In genomic region chr1:156281281-156282142, GRCh38 we compare ENCODE assay signal across 8 cellular contexts. TPM values are rescaled to one million over a fixed set of nuclear protein-coding genes. Genes with fewer than 3 reads are reported as not detected.
DNase-seq lines count a peak whose midpoint lies in the region; ATAC-seq and TF ChIP-seq lines count a peak whose summit lies in the region.

No MANE protein-coding gene starts in this region.

- H3K27me3 Mint-ChIP-seq in activated B cell treated with CpG ODN at 0.5 μM for 24 hours, result no peaks in the 10 kb centered on the region
- H3K27me3 Mint-ChIP-seq in naive thymus-derived CD8-positive, alpha-beta T cell, result no peaks in the 10 kb centered on the region

- H3K9me3 ChIP-seq in AG04450 (ENCODE audit: control insufficient read depth, insufficient read depth, low read length), result no peaks in the 10 kb centered on the region
- no peaks in the 10 kb centered on the region for H3K9me3 ChIP-seq in KOPT-K1 (ENCODE audit: insufficient read depth, low read length, poor library complexity, severe bottlenecking)
- H3K9me3 ChIP-seq in tibial artery, result no peaks in the 10 kb centered on the region

- peak overlapping the region; percentile 95 for H3K4me3 ChIP-seq in AG04450 (ENCODE audit: low read depth, low read length)
- H3K4me3 ChIP-seq in epithelial cell of esophagus (ENCODE audit: low read length), result peak overlapping the region; percentile 85
- peak overlapping the region; percentile 77 to 94 for H3K4me3 ChIP-seq in tibial artery

- POLR2A ChIA-PET in AG04450 (lab: Yijun Ruan, JAX) (interaction anchor here (0.9 to 2.5 kb wide), 2 partner anchors 10 to 13 kb away, joined by 3 to 14 read pairs; partner anchors contain the start of gene GLMP), activated B cell treated with CpG ODN at 0.5 μM for 24 hours (lab: Charles Lee) (interaction anchor here (0.6 to 2.9 kb wide), 11 partner anchors 14 to 460 kb away, joined by 3 to 16 read pairs (median 6); partner anchors contain the start of genes CCT3, GLMP, PMF1 and TSACC)
- POLR2A ChIA-PET in naive thymus-derived CD8-positive, alpha-beta T cell (lab: Charles Lee), result interaction anchor here (0.8 to 3.2 kb wide), 7 partner anchors 10 to 1008 kb away, joined by 3 to 21 read pairs (median 4); partner anchors contain the start of genes CCT3, CLK2, GLMP and MEF2D

- DNase-seq in AG04450 (ENCODE audit: low read depth, low spot score), result no peak
- no peak for DNase-seq in activated B cell treated with CpG ODN at 0.5 μM for 24 hours
- peak; percentile 56 for DNase-seq in epithelial cell of esophagus (ENCODE audit: low read depth)
- DNase-seq in naive thymus-derived CD8-positive, alpha-beta T cell, result peak in 7 of 10 donors; percentile 11 to 53 (median 13)
- DNase-seq in tibial artery, result no peak
- no peak for DNase-seq in NK-92 (lab: John Stamatoyannopoulos, UW; ENCODE audit: unreplicated experiment)

- peaks cover 40% of the 10 kb centered on the region for H3K4me1 Mint-ChIP-seq in activated B cell treated with CpG ODN at 0.5 μM for 24 hours
- peaks cover 28 to 56% (median 48%) of the 10 kb centered on the region in 4 donors for H3K4me1 Mint-ChIP-seq in naive thymus-derived CD8-positive, alpha-beta T cell

- peaks cover 0 to 52% (median 24%) of the 10 kb centered on the region in 4 donors for H3K4me1 ChIP-seq in tibial artery

- peak overlapping the region; percentile 68 for H3K27ac ChIP-seq in AG04450 (ENCODE audit: low read depth, low read length)
- peak overlapping the region; percentile 81 for H3K27ac ChIP-seq in KOPT-K1 (ENCODE audit: low read depth, low read length, poor library complexity, severe bottlenecking)
- peak overlapping the region; percentile 84 to 90 for H3K27ac ChIP-seq in tibial artery

- peaks cover 41% of the 10 kb centered on the region for H3K36me3 ChIP-seq in KOPT-K1 (ENCODE audit: insufficient read depth, low read length)
- H3K36me3 ChIP-seq in tibial artery, result peaks cover 25 to 46% (median 25%) of the 10 kb centered on the region in 3 donors

- peak overlapping the region; percentile 88 for H3K27ac Mint-ChIP-seq in activated B cell treated with CpG ODN at 0.5 μM for 24 hours
- peak overlapping the region; percentile 82 to 98 (median 94) for H3K27ac Mint-ChIP-seq in naive thymus-derived CD8-positive, alpha-beta T cell

- H3K27me3 ChIP-seq in AG04450 (ENCODE audit: control insufficient read depth, insufficient read depth, low read length) (no peaks in the 10 kb centered on the region), tibial artery (no peaks in the 10 kb centered on the region)

- intact Hi-C loops in activated B cell treated with CpG ODN at 0.5 μM for 24 hours (cut with micrococcal nuclease), result loop anchor here (1.0 to 5.0 kb wide), 8 partner anchors 10 to 425 kb away; partner anchors contain the start of genes CCT3, GLMP, GON4L and LAMTOR2
- intact Hi-C loops in tibial artery (cut with DNase I; ENCODE audit: low total_unique reads), result no loop called here

- CTCF ChIA-PET in AG04450 (lab: Charles Lee) (interaction anchor here (1.5 to 1.6 kb wide), 2 partner anchors 57 to 164 kb away, joined by 7 to 8 read pairs; no protein-coding TSS in a partner anchor), activated B cell treated with CpG ODN at 0.5 μM for 24 hours (lab: Charles Lee) (no interaction called here)

- H3K4me3 Mint-ChIP-seq in activated B cell treated with CpG ODN at 0.5 μM for 24 hours, result peak overlapping the region; percentile 93
- H3K4me3 Mint-ChIP-seq in naive thymus-derived CD8-positive, alpha-beta T cell, result peak overlapping the region; percentile 93 to 100 (median 97)

- ATAC-seq in GM18517 (IDR thresholded peaks at IDR 0.05; ENCODE audit: unreplicated experiment) (peak; percentile 43), activated B cell treated with CpG ODN at 0.5 μM for 24 hours (ENCODE audit: low read depth) (peak; percentile 31)
- peak in 1 of 2 donors; percentile 21 for ATAC-seq in naive thymus-derived CD8-positive, alpha-beta T cell

- TF ChIP-seq CTCF in AG04450 (IDR thresholded peaks at IDR 0.05; ENCODE audit: low read depth, low read length) (no peak), activated B cell treated with CpG ODN at 0.5 μM for 24 hours (IDR thresholded peaks at IDR 0.05) (no peak), epithelial cell of esophagus (IDR thresholded peaks at IDR 0.05; ENCODE audit: insufficient read depth, low read depth, low read length, missing control alignments) (no peak), tibial artery (IDR thresholded peaks at IDR 0.05) (no peak)

- peaks cover 43% of the 10 kb centered on the region for H3K36me3 Mint-ChIP-seq in activated B cell treated with CpG ODN at 0.5 μM for 24 hours (ENCODE audit: low read depth)
- H3K36me3 Mint-ChIP-seq in naive thymus-derived CD8-positive, alpha-beta T cell, result peaks cover 0 to 26% (median 3%) of the 10 kb centered on the region in 3 donors

- H3K9me3 Mint-ChIP-seq in activated B cell treated with CpG ODN at 0.5 μM for 24 hours, result no peaks in the 10 kb centered on the region
- no peaks in the 10 kb centered on the region for H3K9me3 Mint-ChIP-seq in naive thymus-derived CD8-positive, alpha-beta T cell

RNA-seq across cellular contexts. Expression of gene SMG5, which starts 1.1 kb away (rescaled TPM):
- polyA plus RNA-seq in AG04450 (2011; rRNA removed), result 20.8 and 27.8 TPM in 2 replicates
- polyA minus RNA-seq in AG04450 (2011; rRNA and poly(A)+ RNA removed), result 20.0 and 28.6 TPM in 2 replicates
- 62.6 and 77.1 TPM in 2 replicates for total RNA-seq in activated B cell treated with CpG ODN at 0.5 μM for 24 hours
- total RNA-seq in naive thymus-derived CD8-positive, alpha-beta T cell, result 10 to 100 TPM; 66.7 to 68.9 TPM
- 10 to 100 TPM in 2 of 3 donors, 1 to 10 TPM in 1; 9.5 to 28.4 (median 11.1) TPM for polyA plus RNA-seq in naive thymus-derived CD8-positive, alpha-beta T cell

RNA-seq across cellular contexts. Expression of gene TMEM79, which starts 2.6 kb away (rescaled TPM):
- 1.6 and 1.8 TPM in 2 replicates for polyA plus RNA-seq in AG04450 (2011; rRNA removed)
- polyA minus RNA-seq in AG04450 (2011; rRNA and poly(A)+ RNA removed), result 1.0 and 1.5 TPM in 2 replicates
- 5.1 and 5.4 TPM in 2 replicates for total RNA-seq in activated B cell treated with CpG ODN at 0.5 μM for 24 hours
- total RNA-seq in naive thymus-derived CD8-positive, alpha-beta T cell, result 10 to 100 TPM; 15.0 to 15.6 TPM
- 1 to 10 TPM; 2.5 to 9.6 (median 4.8) TPM for polyA plus RNA-seq in naive thymus-derived CD8-positive, alpha-beta T cell

RNA-seq across cellular contexts. Expression of gene GLMP, which starts 14.0 kb away (rescaled TPM):
- 25.5 and 36.4 TPM in 2 replicates for polyA plus RNA-seq in AG04450 (2011; rRNA removed)
- polyA minus RNA-seq in AG04450 (2011; rRNA and poly(A)+ RNA removed), result 19.2 and 25.4 TPM in 2 replicates
- total RNA-seq in activated B cell treated with CpG ODN at 0.5 μM for 24 hours, result 15.9 and 16.8 TPM in 2 replicates
- total RNA-seq in naive thymus-derived CD8-positive, alpha-beta T cell, result 10 to 100 TPM; 22.1 to 23.3 TPM
- polyA plus RNA-seq in naive thymus-derived CD8-positive, alpha-beta T cell, result 10 to 100 TPM; 12.1 to 22.2 (median 17.3) TPM

RNA-seq across cellular contexts. Expression of gene VHLL, which starts 17.6 kb away (rescaled TPM):
- not detected in 2 replicates for polyA plus RNA-seq in AG04450 (2011; rRNA removed)
- not detected in 2 replicates for polyA minus RNA-seq in AG04450 (2011; rRNA and poly(A)+ RNA removed)
- total RNA-seq in activated B cell treated with CpG ODN at 0.5 μM for 24 hours, result not detected in 2 replicates
- total RNA-seq in naive thymus-derived CD8-positive, alpha-beta T cell, result under 1 TPM in 1 of 2 experiments, not detected in 1; 0.78 TPM
- not detected for polyA plus RNA-seq in naive thymus-derived CD8-positive, alpha-beta T cell

RNA-seq across cellular contexts. Expression of gene PAQR6, which starts 33.7 kb away (rescaled TPM):
- 0.20 and 0.26 TPM in 2 replicates for polyA plus RNA-seq in AG04450 (2011; rRNA removed)
- not detected in 2 replicates for polyA minus RNA-seq in AG04450 (2011; rRNA and poly(A)+ RNA removed)
- 1.6 and 1.8 TPM in 2 replicates for total RNA-seq in activated B cell treated with CpG ODN at 0.5 μM for 24 hours
- total RNA-seq in naive thymus-derived CD8-positive, alpha-beta T cell, result 1 to 10 TPM; 2.8 to 3.0 TPM
- polyA plus RNA-seq in naive thymus-derived CD8-positive, alpha-beta T cell, result under 1 TPM; 0.15 to 0.21 (median 0.21) TPM

Comparison
In these comparisons a context has a peak if more than half of its experiments do, and no peak if none do; other contexts are left out.
1. DNase-seq: peak in epithelial cell of esophagus (single experiment) and naive thymus-derived CD8-positive, alpha-beta T cell (7 of 10); none in AG04450 (single experiment), activated B cell treated with CpG ODN at 0.5 μM for 24 hours (single experiment), tibial artery (0 of 2) and NK-92 (single experiment).
2. Peak in every context shown above with its lines, with median percentiles within 50 percentile points of each other: H3K27ac ChIP-seq and H3K4me3 ChIP-seq.